Comparison of ENCODE assay signal across 1 cellular context in genomic region chr12:103929909-103930786, GRCh38.
TF ChIP-seq lines count a peak whose summit lies in the region.

Gene HSP90B1, plus strand, starts transcription at chr12:103930410. Its CDS starts 106 bp downstream, at chr12:103930516.

TF ChIP-seq in HepG2, 621 proteins besides CTCF, POLR2A, EP300 and RAD21 (continued from another document and continues in another):
- TF ChIP-seq FOXP4 (CRISPR knock-in tag; IDR thresholded peaks at IDR 0.05) = peak; percentile 45; the same call in 1 of the 2 replicates
- no peak for TF ChIP-seq ZNF326 (CRISPR knock-in tag; IDR thresholded peaks at IDR 0.05; ENCODE audit: borderline replicate concordance)
- no peak for TF ChIP-seq MAFF (IDR thresholded peaks at IDR 0.05; ENCODE audit: low read depth, low read length)
- TF ChIP-seq, protein P1, sequence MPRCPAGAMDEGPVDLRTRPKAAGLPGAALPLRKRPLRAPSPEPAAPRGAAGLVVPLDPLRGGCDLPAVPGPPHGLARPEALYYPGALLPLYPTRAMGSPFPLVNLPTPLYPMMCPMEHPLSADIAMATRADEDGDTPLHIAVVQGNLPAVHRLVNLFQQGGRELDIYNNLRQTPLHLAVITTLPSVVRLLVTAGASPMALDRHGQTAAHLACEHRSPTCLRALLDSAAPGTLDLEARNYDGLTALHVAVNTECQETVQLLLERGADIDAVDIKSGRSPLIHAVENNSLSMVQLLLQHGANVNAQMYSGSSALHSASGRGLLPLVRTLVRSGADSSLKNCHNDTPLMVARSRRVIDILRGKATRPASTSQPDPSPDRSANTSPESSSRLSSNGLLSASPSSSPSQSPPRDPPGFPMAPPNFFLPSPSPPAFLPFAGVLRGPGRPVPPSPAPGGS (CRISPR knock-in tag; IDR thresholded peaks at IDR 0.05) = no peak
- TF ChIP-seq SRY (CRISPR knock-in tag; IDR thresholded peaks at IDR 0.05) = peak; percentile 94
- peak; percentile 72 for TF ChIP-seq FOXK2 (IDR thresholded peaks at IDR 0.05)
- no peak for TF ChIP-seq PRDM15 (CRISPR knock-in tag; IDR thresholded peaks at IDR 0.05)
- TF ChIP-seq ZFP41 (CRISPR knock-in tag; IDR thresholded peaks at IDR 0.05; ENCODE audit: borderline replicate concordance) = no peak
- TF ChIP-seq ZNF503 (CRISPR knock-in tag; IDR thresholded peaks at IDR 0.05) = no peak; the same call in 1 of the 2 replicates
- 0 out of 2 replicates have a peak, but pooled peaks have one; percentile 27 for TF ChIP-seq ZBTB25 (CRISPR knock-in tag; IDR thresholded peaks at IDR 0.05)
- peak; percentile 94 for TF ChIP-seq POLR2G (IDR thresholded peaks at IDR 0.05; ENCODE audit: low read depth, low read length)
- peak; percentile 88; the same call in 1 of the 2 replicates for TF ChIP-seq CC2D1A (CRISPR knock-in tag; IDR thresholded peaks at IDR 0.05)
- TF ChIP-seq, protein P2, sequence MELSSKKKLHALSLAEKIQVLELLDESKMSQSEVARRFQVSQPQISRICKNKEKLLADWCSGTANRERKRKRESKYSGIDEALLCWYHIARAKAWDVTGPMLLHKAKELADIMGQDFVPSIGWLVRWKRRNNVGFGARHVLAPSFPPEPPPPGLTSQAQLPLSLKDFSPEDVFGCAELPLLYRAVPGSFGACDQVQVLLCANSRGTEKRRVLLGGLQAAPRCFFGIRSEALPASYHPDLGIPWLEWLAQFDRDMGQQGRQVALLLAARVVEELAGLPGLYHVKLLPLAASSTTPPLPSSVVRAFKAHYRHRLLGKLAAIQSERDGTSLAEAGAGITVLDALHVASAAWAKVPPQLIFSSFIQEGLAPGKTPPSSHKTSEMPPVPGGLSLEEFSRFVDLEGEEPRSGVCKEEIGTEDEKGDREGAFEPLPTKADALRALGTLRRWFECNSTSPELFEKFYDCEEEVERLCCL (CRISPR knock-in tag; IDR thresholded peaks at IDR 0.05; ENCODE audit: borderline replicate concordance) = no peak
- TF ChIP-seq REPIN1 (CRISPR knock-in tag; IDR thresholded peaks at IDR 0.05; ENCODE audit: borderline replicate concordance, low read depth) = peak; percentile 85; the same call in 1 of the 2 replicates
- TF ChIP-seq, protein P3, sequence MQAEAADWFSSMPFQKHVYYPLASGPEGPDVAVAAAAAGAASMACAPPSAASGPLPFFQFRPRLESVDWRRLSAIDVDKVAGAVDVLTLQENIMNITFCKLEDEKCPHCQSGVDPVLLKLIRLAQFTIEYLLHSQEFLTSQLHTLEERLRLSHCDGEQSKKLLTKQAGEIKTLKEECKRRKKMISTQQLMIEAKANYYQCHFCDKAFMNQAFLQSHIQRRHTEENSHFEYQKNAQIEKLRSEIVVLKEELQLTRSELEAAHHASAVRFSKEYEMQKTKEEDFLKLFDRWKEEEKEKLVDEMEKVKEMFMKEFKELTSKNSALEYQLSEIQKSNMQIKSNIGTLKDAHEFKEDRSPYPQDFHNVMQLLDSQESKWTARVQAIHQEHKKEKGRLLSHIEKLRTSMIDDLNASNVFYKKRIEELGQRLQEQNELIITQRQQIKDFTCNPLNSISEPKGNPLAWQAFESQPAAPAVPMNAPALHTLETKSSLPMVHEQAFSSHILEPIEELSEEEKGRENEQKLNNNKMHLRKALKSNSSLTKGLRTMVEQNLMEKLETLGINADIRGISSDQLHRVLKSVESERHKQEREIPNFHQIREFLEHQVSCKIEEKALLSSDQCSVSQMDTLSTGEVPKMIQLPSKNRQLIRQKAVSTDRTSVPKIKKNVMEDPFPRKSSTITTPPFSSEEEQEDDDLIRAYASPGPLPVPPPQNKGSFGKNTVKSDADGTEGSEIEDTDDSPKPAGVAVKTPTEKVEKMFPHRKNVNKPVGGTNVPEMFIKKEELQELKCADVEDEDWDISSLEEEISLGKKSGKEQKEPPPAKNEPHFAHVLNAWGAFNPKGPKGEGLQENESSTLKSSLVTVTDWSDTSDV (CRISPR knock-in tag; IDR thresholded peaks at IDR 0.05) = peak; percentile 59; the same call in 1 of the 2 replicates
- peak; percentile 97 for TF ChIP-seq MXI1 (IDR thresholded peaks at IDR 0.05; ENCODE audit: borderline replicate concordance, low read depth, low read length)
- peak; percentile 52; the same call in 1 of the 2 replicates for TF ChIP-seq ZNF263 (CRISPR knock-in tag; IDR thresholded peaks at IDR 0.05)
- TF ChIP-seq REXO4 (CRISPR knock-in tag; IDR thresholded peaks at IDR 0.05; ENCODE audit: borderline replicate concordance) = peak; percentile 56; the same call in 1 of the 2 replicates
- no peak for TF ChIP-seq ZNF713 (CRISPR knock-in tag; IDR thresholded peaks at IDR 0.05)
- TF ChIP-seq TAF15 (IDR thresholded peaks at IDR 0.05; ENCODE audit: low read depth, low read length, poor library complexity, severe bottlenecking) = no peak
- TF ChIP-seq, protein P4, sequence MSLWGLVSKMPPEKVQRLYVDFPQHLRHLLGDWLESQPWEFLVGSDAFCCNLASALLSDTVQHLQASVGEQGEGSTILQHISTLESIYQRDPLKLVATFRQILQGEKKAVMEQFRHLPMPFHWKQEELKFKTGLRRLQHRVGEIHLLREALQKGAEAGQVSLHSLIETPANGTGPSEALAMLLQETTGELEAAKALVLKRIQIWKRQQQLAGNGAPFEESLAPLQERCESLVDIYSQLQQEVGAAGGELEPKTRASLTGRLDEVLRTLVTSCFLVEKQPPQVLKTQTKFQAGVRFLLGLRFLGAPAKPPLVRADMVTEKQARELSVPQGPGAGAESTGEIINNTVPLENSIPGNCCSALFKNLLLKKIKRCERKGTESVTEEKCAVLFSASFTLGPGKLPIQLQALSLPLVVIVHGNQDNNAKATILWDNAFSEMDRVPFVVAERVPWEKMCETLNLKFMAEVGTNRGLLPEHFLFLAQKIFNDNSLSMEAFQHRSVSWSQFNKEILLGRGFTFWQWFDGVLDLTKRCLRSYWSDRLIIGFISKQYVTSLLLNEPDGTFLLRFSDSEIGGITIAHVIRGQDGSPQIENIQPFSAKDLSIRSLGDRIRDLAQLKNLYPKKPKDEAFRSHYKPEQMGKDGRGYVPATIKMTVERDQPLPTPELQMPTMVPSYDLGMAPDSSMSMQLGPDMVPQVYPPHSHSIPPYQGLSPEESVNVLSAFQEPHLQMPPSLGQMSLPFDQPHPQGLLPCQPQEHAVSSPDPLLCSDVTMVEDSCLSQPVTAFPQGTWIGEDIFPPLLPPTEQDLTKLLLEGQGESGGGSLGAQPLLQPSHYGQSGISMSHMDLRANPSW (CRISPR knock-in tag; IDR thresholded peaks at IDR 0.05; ENCODE audit: borderline replicate concordance) = no peak
- peak; percentile 89; the same call in 1 of the 2 replicates for TF ChIP-seq HBP1 (CRISPR knock-in tag; IDR thresholded peaks at IDR 0.05; ENCODE audit: low read depth)
- TF ChIP-seq RCOR2 (CRISPR knock-in tag; IDR thresholded peaks at IDR 0.05) = 0 out of 2 replicates have a peak, but pooled peaks have one; percentile 21
- TF ChIP-seq MEIS1 (CRISPR knock-in tag; IDR thresholded peaks at IDR 0.05; ENCODE audit: borderline replicate concordance) = peak; percentile 72
- TF ChIP-seq RXRB (CRISPR knock-in tag; IDR thresholded peaks at IDR 0.05; ENCODE audit: borderline replicate concordance) = peak; percentile 27; the same call in 1 of the 2 replicates
- TF ChIP-seq SIX4 (CRISPR knock-in tag; IDR thresholded peaks at IDR 0.05) = 0 out of 2 replicates have a peak, but pooled peaks have one; percentile 15
- no peak for TF ChIP-seq PAWR (CRISPR knock-in tag; IDR thresholded peaks at IDR 0.05; ENCODE audit: borderline replicate concordance)
- TF ChIP-seq GABPA (IDR thresholded peaks at IDR 0.05; ENCODE audit: low read depth, low read length) = peak; percentile 72
- peak; percentile 95 for TF ChIP-seq GABPA (CRISPR knock-in tag; IDR thresholded peaks at IDR 0.05; ENCODE audit: low read depth)
- TF ChIP-seq ZNF354B (CRISPR knock-in tag; IDR thresholded peaks at IDR 0.05) = 0 out of 2 replicates have a peak, but pooled peaks have one; percentile 55
- 0 out of 2 replicates have a peak, but pooled peaks have one; percentile 32 for TF ChIP-seq MED1 (CRISPR knock-in tag; IDR thresholded peaks at IDR 0.05)
- TF ChIP-seq KDM6A (CRISPR knock-in tag; IDR thresholded peaks at IDR 0.05; ENCODE audit: low read depth) = no peak
- TF ChIP-seq HNRNPLL (IDR thresholded peaks at IDR 0.05; ENCODE audit: low read depth, low read length, poor library complexity, severe bottlenecking) = peak; percentile 72
- TF ChIP-seq, protein P5, sequence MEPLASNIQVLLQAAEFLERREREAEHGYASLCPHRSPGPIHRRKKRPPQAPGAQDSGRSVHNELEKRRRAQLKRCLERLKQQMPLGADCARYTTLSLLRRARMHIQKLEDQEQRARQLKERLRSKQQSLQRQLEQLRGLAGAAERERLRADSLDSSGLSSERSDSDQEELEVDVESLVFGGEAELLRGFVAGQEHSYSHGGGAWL (CRISPR knock-in tag; IDR thresholded peaks at IDR 0.05) = peak; percentile 73; the same call in 1 of the 2 replicates
